In the genomic region with DNA sequence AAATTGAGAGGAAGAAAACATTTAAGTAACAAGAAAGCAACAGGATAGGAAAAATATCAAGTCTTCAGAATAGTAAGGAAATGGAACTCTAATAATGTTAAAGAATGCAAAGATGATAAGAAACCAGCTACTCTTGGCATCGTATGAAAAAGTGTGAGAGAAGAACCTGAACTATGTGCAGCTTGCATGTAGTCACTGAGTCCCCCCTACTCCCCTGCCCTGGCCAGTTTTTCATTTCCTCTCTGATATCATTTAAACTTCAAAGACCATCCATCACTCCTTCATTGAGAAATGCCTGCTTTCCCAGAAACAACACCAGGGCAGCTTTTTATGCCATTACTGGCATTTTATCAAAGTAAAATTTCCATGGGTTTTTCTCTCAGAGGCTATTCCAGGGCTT, we compare ENCODE assay signal across 10 cellular contexts. TPM values are rescaled to one million over a fixed set of nuclear protein-coding genes. Genes with fewer than 3 reads are reported as not detected.
DNase-seq lines count a peak whose midpoint lies in the region; TF ChIP-seq lines count a peak whose summit lies in the region.
"Had no signal": no experiment of that assay in that cellular context is flagged by ENCODE, and none has a peak within 500 bp of the region (broad histone marks: within the 10 kb centered on the region; RNA-seq: fewer than 3 reads in every experiment).

No MANE protein-coding gene starts in this region.

- in situ Hi-C loops in ACHN (cut with HindIII; ENCODE audit: low pct_ligation_motif_present, low pct_unique_long_range_greater_than_20kb, low sequenced_read_pairs): no loop called here

- no peak for TF ChIP-seq CTCF in fibroblast of lung (conservative IDR thresholded peaks at IDR 0.05 in 1 of 2, IDR thresholded peaks at IDR 0.05 in 1 of 2; ENCODE audit: low read depth in 1 of 2, low read length in 2 of 2)
- no peak for TF ChIP-seq CTCF in smooth muscle cell (IDR thresholded peaks at IDR 0.05; ENCODE audit: borderline replicate concordance, insufficient read depth, poor library complexity, severe bottlenecking)
- no peak for TF ChIP-seq CTCF in adrenal gland (IDR thresholded peaks at IDR 0.05)

- H2AFZ ChIP-seq in fibroblast of lung (ENCODE audit: low read length) (peak overlapping the region; percentile 11), smooth muscle cell (ENCODE audit: low read depth) (no peak overlapping the region)

- H3K4me3 ChIP-seq in SJCRH30: peak overlapping the region; percentile 34
- peak overlapping the region in 1 of 4 experiments; percentile 29 for H3K4me3 ChIP-seq in fibroblast of lung (replicated peaks in 1 of 4; ENCODE audit: control extremely low read depth in 1 of 4, insufficient read depth in 1 of 4, low read depth in 3 of 4, low read length in 4 of 4)
- no peak overlapping the region for H3K4me3 ChIP-seq in smooth muscle cell
- no peak overlapping the region for H3K4me3 ChIP-seq in adrenal gland

- H3F3A ChIP-seq in smooth muscle cell (ENCODE audit: low read depth): no peaks in the 10 kb centered on the region

- 9% methylated on average over 1 of the region's 1 CpG for WGBS in smooth muscle cell (ENCODE audit: low lambda C conversion rate)
- WGBS in adrenal gland, 4 donors: 20 to 24% (median 23%) methylated on average over 1 of the region's 1 CpG

- no peaks in the 10 kb centered on the region for H3K79me2 ChIP-seq in fibroblast of lung (ENCODE audit: control insufficient read depth, insufficient read depth, low read length)
- no peaks in the 10 kb centered on the region for H3K79me2 ChIP-seq in smooth muscle cell (ENCODE audit: low read depth)

- H3K9me3 ChIP-seq in SJCRH30 (replicated peaks) (no peaks in the 10 kb centered on the region), fibroblast of lung (ENCODE audit: control insufficient read depth, insufficient read depth, low read depth, low read length) (no peaks in the 10 kb centered on the region), smooth muscle cell (replicated peaks; ENCODE audit: low read depth) (no peaks in the 10 kb centered on the region), adrenal gland (replicated peaks in 1 of 3) (no peaks in the 10 kb centered on the region)

- intact Hi-C loops in adrenal gland (cut with DNase I): no loop called here

- peak overlapping the region; percentile 41 for H3K4me2 ChIP-seq in fibroblast of lung (ENCODE audit: extremely low read depth, insufficient read depth, low read length)
- peak overlapping the region; percentile 79 for H3K4me2 ChIP-seq in smooth muscle cell

- no peak for TF ChIP-seq POLR2A in adrenal gland (IDR thresholded peaks at IDR 0.05)

- peaks cover 28% of the 10 kb centered on the region for H3K4me1 ChIP-seq in SJCRH30
- peaks cover 9% of the 10 kb centered on the region for H3K4me1 ChIP-seq in fibroblast of lung (ENCODE audit: control insufficient read depth, extremely low read depth, insufficient read depth, low read length)
- peaks cover 8% of the 10 kb centered on the region for H3K4me1 ChIP-seq in smooth muscle cell (ENCODE audit: low read depth)
- no peaks in the 10 kb centered on the region for H3K4me1 ChIP-seq in adrenal gland (replicated peaks in 1 of 2)

- DNase-seq in GM04504 (ENCODE audit: low read depth): peak; percentile 6
- DNase-seq in SJCRH30: peak in 1 of 2 experiments; percentile 45
- peak; percentile 40 to 95 for DNase-seq in fibroblast of lung (ENCODE audit: low read depth in 2 of 2)
- no peak for DNase-seq in smooth muscle cell (lab: John Stamatoyannopoulos, UW; ENCODE audit: unreplicated experiment)
- DNase-seq in adrenal gland: no peak
- no peak for DNase-seq in 8988T
- no peak for DNase-seq in ACHN
- DNase-seq: effector CD8-positive, alpha-beta T cell; NCI-H774; posterior cingulate gyrus had no signal

- H4K20me1 ChIP-seq in fibroblast of lung (ENCODE audit: control insufficient read depth, extremely low read depth, insufficient read depth, low read length): no peaks in the 10 kb centered on the region
- no peaks in the 10 kb centered on the region for H4K20me1 ChIP-seq in smooth muscle cell (ENCODE audit: low read depth)

- H3K27ac ChIP-seq in SJCRH30 (peak overlapping the region; percentile 73), fibroblast of lung (ENCODE audit: insufficient read depth, low read length) (peak overlapping the region; percentile 29), smooth muscle cell (ENCODE audit: low read depth) (peak overlapping the region; percentile 73), adrenal gland (peak overlapping the region in 2 of 5 donors; percentile 13 to 43)

- H3K27me3 ChIP-seq in SJCRH30 (no peaks in the 10 kb centered on the region), fibroblast of lung (ENCODE audit: control insufficient read depth, insufficient read depth, low read length) (no peaks in the 10 kb centered on the region), smooth muscle cell (ENCODE audit: low read depth) (peaks cover 16% of the 10 kb centered on the region), adrenal gland (no peaks in the 10 kb centered on the region)

- H3K9ac ChIP-seq in fibroblast of lung (ENCODE audit: insufficient read depth, low read length) (no peak overlapping the region), smooth muscle cell (ENCODE audit: low read depth) (peak overlapping the region; percentile 65)

- no peaks in the 10 kb centered on the region for H3K36me3 ChIP-seq in SJCRH30
- no peaks in the 10 kb centered on the region for H3K36me3 ChIP-seq in fibroblast of lung (ENCODE audit: control insufficient read depth, insufficient read depth, low read length)
- no peaks in the 10 kb centered on the region for H3K36me3 ChIP-seq in smooth muscle cell (ENCODE audit: low read depth)
- no peaks in the 10 kb centered on the region for H3K36me3 ChIP-seq in adrenal gland (replicated peaks in 1 of 2)

RNA-seq across cellular contexts. Expression of a gene that starts 28.1 kb away (rescaled TPM):
- total RNA-seq in SJCRH30 (2014; rRNA removed; shearing (Covaris generic)): 20.9 and 25.2 TPM in 2 replicates
- total RNA-seq in fibroblast of lung: 9.2 and 19.7 TPM in 2 replicates
- polyA plus RNA-seq in fibroblast of lung: 6.8 and 22.2 TPM in 2 replicates
- polyA plus RNA-seq in fibroblast of lung (2012): 4.1 and 12.9 TPM in 2 replicates
- polyA minus RNA-seq in fibroblast of lung (ENCODE audit: low replicate concordance): 5.3 and 18.8 TPM in 2 replicates
- total RNA-seq in smooth muscle cell: 10.9 and 14.6 TPM in 2 replicates
- 2.0 and 6.9 TPM in 2 replicates for polyA plus RNA-seq in smooth muscle cell
- total RNA-seq in adrenal gland: 10 to 100 TPM in 6 of 8 donors, 1 to 10 TPM in 2; 6.6 to 21.6 (median 12.2) TPM
- 1 to 10 TPM; 2.2 to 3.0 (median 2.4) TPM for polyA plus RNA-seq in adrenal gland

Comparison
In these comparisons a context has a peak if more than half of its experiments do, and no peak if none do; other contexts are left out.
1. DNase-seq: peak in GM04504 (single experiment) and fibroblast of lung (2 of 2); none in smooth muscle cell (single experiment), adrenal gland (0 of 7), 8988T (single experiment) and ACHN (single experiment).